ENCODE assay signal across 8 cellular contexts in the genomic region with DNA sequence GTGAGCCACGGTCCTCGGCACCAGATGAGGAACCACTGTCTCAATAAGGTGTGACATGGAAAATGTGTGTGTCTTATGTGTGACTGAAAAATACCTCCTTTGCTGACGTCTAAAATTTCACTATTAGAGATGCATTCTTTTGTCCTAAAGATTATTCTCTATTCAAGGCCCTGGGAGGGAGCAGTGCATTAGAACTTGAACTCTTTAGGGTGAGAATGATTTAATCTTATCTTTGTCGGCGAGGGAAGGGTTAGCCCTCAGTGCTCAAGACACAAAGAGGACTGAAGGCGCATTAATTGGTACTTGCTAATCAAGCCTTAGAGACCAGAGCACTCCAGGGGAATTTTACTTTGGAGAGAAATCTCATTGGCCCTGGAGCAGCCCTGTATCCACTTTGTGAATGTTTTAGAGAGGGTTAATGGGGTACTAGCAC. TPM values are rescaled to one million over a fixed set of nuclear protein-coding genes. Genes with fewer than 3 reads are reported as not detected.
DNase-seq lines count a peak whose midpoint lies in the region; TF ChIP-seq lines count a peak whose summit lies in the region.

No MANE protein-coding gene starts in this region.

- TF ChIP-seq EP300 in ovary (IDR thresholded peaks at IDR 0.05) = no peak

- TF ChIP-seq POLR2A in Peyer's patch (IDR thresholded peaks at IDR 0.05) (no peak), ovary (IDR thresholded peaks at IDR 0.05) (no peak)

- H3F3A ChIP-seq in DOHH2 (ENCODE audit: control insufficient read depth, insufficient read depth) = no peaks in the 10 kb centered on the region

- DNase-seq in Peyer's patch (no peak), ovary (no peak), HuH-7.5 (ENCODE audit: low spot score) (no peak), NCI-H345 (lab: John Stamatoyannopoulos, UW) (no peak), NCI-H1092 treated with DMSO at 0.1 percent for 48 hours (lab: John Stamatoyannopoulos, UW) (no peak), cortex of kidney (lab: John Stamatoyannopoulos, UW) (no peak)

- H3K4me2 ChIP-seq in DOHH2 (ENCODE audit: low read length) = peak overlapping the region; percentile 88

- H3K27me3 ChIP-seq in DOHH2 (ENCODE audit: control insufficient read depth, low read length) (peaks cover 17% of the 10 kb centered on the region), Peyer's patch (no peaks in the 10 kb centered on the region), esophagus (ENCODE audit: control insufficient read depth in 1 of 2, insufficient read depth in 2 of 2, low read length in 2 of 2) (no peaks in the 10 kb centered on the region), ovary (no peaks in the 10 kb centered on the region)

- 9 to 10% methylated on average over 6 of the region's 6 CpGs for WGBS in esophagus, 2 donors
- 10 to 14% (median 14%) methylated on average over 6 of the region's 6 CpGs for WGBS in ovary, 3 donors

- H3K36me3 ChIP-seq in DOHH2 (ENCODE audit: control insufficient read depth, low read length) (no peaks in the 10 kb centered on the region), Peyer's patch (no peaks in the 10 kb centered on the region), esophagus (ENCODE audit: control insufficient read depth in 2 of 2, insufficient read depth in 2 of 2, low read length in 1 of 2) (no peaks in the 10 kb centered on the region), ovary (no peaks in the 10 kb centered on the region)

- H4K20me1 ChIP-seq in DOHH2 (ENCODE audit: control insufficient read depth, insufficient read depth, low read depth, low read length) = no peaks in the 10 kb centered on the region

- no peaks in the 10 kb centered on the region for H3K79me2 ChIP-seq in DOHH2 (ENCODE audit: control insufficient read depth, low read length)

- no peaks in the 10 kb centered on the region for H3K9me2 ChIP-seq in DOHH2 (replicated peaks; ENCODE audit: control insufficient read depth, low read length)

- H3K4me1 ChIP-seq in DOHH2 (ENCODE audit: control insufficient read depth, low read length) (peaks cover 10% of the 10 kb centered on the region), Peyer's patch (peaks cover 0 to 11% (median 2%) of the 10 kb centered on the region in 4 donors), esophagus (ENCODE audit: control insufficient read depth in 2 of 2, insufficient read depth in 2 of 2, low read length in 1 of 2) (peaks cover 0 to 7% of the 10 kb centered on the region in 2 donors), ovary (ENCODE audit: insufficient read depth) (peaks cover 2% of the 10 kb centered on the region)

- H3K4me3 ChIP-seq in DOHH2 (ENCODE audit: low read length) = peak overlapping the region; percentile 65
- peak overlapping the region; percentile 36 to 62 (median 58) for H3K4me3 ChIP-seq in Peyer's patch
- peak overlapping the region; percentile 49 to 57 for H3K4me3 ChIP-seq in esophagus (ENCODE audit: low read depth in 1 of 2, low read length in 2 of 2)
- H3K4me3 ChIP-seq in ovary = peak overlapping the region; percentile 33

- no peaks in the 10 kb centered on the region for H3K9me3 ChIP-seq in DOHH2 (ENCODE audit: control insufficient read depth, insufficient read depth, low read length)
- H3K9me3 ChIP-seq in Peyer's patch = no peaks in the 10 kb centered on the region
- H3K9me3 ChIP-seq in esophagus (ENCODE audit: control insufficient read depth in 2 of 2, insufficient read depth in 1 of 2, low read depth in 1 of 2, low read length in 1 of 2) = no peaks in the 10 kb centered on the region
- H3K9me3 ChIP-seq in ovary = no peaks in the 10 kb centered on the region

- intact Hi-C loops in ovary (cut with DNase I) = loop anchor here in 2 of 4 donors (2.0 to 10.0 kb wide), 2 partner anchors 74 to 994 kb away; no protein-coding TSS in a partner anchor

- TF ChIP-seq CTCF in DOHH2 (IDR thresholded peaks at IDR 0.05; ENCODE audit: low read depth, low read length, poor library complexity, severe bottlenecking) (no peak), Peyer's patch (IDR thresholded peaks at IDR 0.05) (no peak), ovary (IDR thresholded peaks at IDR 0.05) (no peak)

- no peak overlapping the region for H3K27ac ChIP-seq in DOHH2 (ENCODE audit: low read depth, low read length)
- peak overlapping the region in 3 of 4 donors; percentile 9 to 71 (median 57) for H3K27ac ChIP-seq in Peyer's patch
- peak overlapping the region; percentile 51 to 83 for H3K27ac ChIP-seq in esophagus (ENCODE audit: low read depth in 2 of 2, low read length in 1 of 2)
- H3K27ac ChIP-seq in ovary = no peak overlapping the region

RNA-seq across cellular contexts. Expression of gene PLET1, which starts 29.8 kb away (rescaled TPM):
- total RNA-seq in Peyer's patch (not detected), ovary (not detected)
- polyA plus RNA-seq in esophagus (not detected), ovary (not detected)

Comparison
In these comparisons a context has a peak if more than half of its experiments do, and no peak if none do; other contexts are left out.
1. H3K27ac ChIP-seq: peak in Peyer's patch (3 of 4) and esophagus (2 of 2); none in DOHH2 (single experiment) and ovary (0 of 2).
2. Peak in every context shown above with its lines, with median percentiles within 50 percentile points of each other: H3K4me3 ChIP-seq.